In the genomic region with DNA sequence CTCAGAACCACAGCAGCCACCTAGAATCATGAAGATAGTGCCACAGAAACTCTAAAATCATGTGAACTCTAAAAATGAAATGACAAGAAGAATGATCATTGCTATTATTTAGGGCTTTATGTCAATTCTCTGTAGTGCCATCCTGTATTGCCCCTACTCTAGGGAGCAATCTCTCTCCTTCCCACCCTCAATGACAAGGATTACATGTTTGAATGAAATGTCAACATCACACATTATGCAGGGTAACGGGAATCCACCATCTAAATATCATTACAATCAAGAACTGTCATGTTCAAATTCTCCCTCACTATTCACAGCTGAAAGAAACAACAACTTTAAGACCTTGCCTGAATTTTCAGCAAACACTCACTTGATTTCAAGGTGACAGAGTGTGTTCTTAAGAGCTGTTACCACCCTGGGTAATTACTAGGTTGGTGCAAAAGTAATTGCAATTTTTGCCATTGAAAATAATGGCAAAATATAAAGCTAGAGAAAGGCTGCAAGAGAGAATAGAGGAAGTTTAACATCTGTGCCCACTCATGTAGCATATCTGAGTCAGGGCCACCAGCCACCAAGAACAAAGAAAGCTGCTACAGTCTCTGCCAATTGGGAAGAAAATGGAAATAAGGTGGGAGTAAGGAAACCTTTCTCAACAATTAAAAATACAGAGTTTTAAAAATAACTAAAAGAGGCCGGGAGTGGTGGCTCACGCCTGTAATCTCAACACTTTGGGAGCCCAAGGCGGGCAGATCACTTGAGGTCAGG, we compare ENCODE assay signal across 18 cellular contexts.
"Had no signal": no experiment of that assay in that cellular context is flagged by ENCODE, and none has a peak within 500 bp of the region (broad histone marks: within the 10 kb centered on the region; RNA-seq: fewer than 3 reads in every experiment).

No MANE protein-coding gene starts in this region.

- DNase-seq: NCI-H1092 treated with DMSO at 0.1 percent for 48 hours; NCI-H1436; NCI-H1694; NCI-H187 treated with DMSO at 0.1 percent for 48 hours; NCI-H2029 treated with DMSO at 0.1 percent for 48 hours; NCI-H2107; NCI-H345; NCI-H446 treated with DMSO at 0.1 percent for 48 hours; NCI-H510A treated with DMSO at 0.1 percent for 48 hours; NCI-H526; NCI-H748 treated with DMSO at 0.1 percent for 48 hours; NK-92 treated with Interleukin-12 subunit alpha and Interleukin-12 subunit beta, amount 100 ng/mL, for 24 hours; PC-3; SHP77; SK-N-SH; SW 1271; T-helper 1 cell; T-helper 17 cell had no signal
